In the genomic region with DNA sequence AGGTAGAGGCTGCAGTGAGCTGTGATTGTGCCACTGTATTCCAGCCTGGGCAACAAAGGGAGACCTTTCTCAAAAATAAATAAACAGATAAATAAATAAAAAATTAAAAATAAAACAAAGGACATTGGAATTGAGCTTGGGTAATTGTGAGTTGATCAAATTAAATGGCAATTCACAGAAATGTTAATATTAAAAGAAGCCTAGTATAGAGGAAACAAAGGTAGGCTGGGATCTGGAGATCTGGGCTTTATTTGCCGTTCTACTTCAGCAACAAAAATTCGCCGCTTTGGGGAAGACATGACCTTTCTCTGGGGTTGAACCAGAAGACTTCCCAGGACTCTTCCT, we compare ENCODE assay signal across 8 cellular contexts. TPM values are rescaled to one million over a fixed set of nuclear protein-coding genes. Genes with fewer than 3 reads are reported as not detected.
DNase-seq lines count a peak whose midpoint lies in the region; ATAC-seq and TF ChIP-seq lines count a peak whose summit lies in the region.

No MANE protein-coding gene starts in this region.

- peak; percentile 22 for ATAC-seq in CD8-positive, alpha-beta T cell
- no peak for ATAC-seq in GM18520 (IDR thresholded peaks at IDR 0.05; ENCODE audit: unreplicated experiment)

- H3F3A ChIP-seq in OCI-LY1 (ENCODE audit: insufficient read depth, low read length) = no peaks in the 10 kb centered on the region

- peaks cover 28% of the 10 kb centered on the region for H3K4me1 Mint-ChIP-seq in CD8-positive, alpha-beta T cell (ENCODE audit: low read depth)

- H3K4me3 ChIP-seq in CD8-positive, alpha-beta T cell (ENCODE audit: low read depth, low read length) = peak overlapping the region; percentile 99
- H3K4me3 ChIP-seq in OCI-LY1 (ENCODE audit: low read depth, low read length, poor library complexity, severe bottlenecking) (peak overlapping the region; percentile 96), endocrine pancreas (ENCODE audit: control insufficient read depth, insufficient read depth, low read length) (peak overlapping the region; percentile 53), neutrophil (ENCODE audit: low read depth in 1 of 2, low read length in 1 of 2) (peak overlapping the region; percentile 78 to 92)

- peak overlapping the region; percentile 68 for H3K4me2 ChIP-seq in OCI-LY1 (ENCODE audit: low read length)

- peaks cover 11% of the 10 kb centered on the region for H3K4me1 ChIP-seq in CD8-positive, alpha-beta T cell (ENCODE audit: insufficient read depth, low read length)
- peaks cover 15% of the 10 kb centered on the region for H3K4me1 ChIP-seq in OCI-LY1 (ENCODE audit: insufficient read depth, low read length, severe bottlenecking)
- H3K4me1 ChIP-seq in endocrine pancreas (ENCODE audit: control insufficient read depth, insufficient read depth, low read length) = peaks cover 6% of the 10 kb centered on the region
- peaks cover 10 to 17% of the 10 kb centered on the region in 2 experiments for H3K4me1 ChIP-seq in neutrophil (ENCODE audit: control insufficient read depth in 1 of 2, insufficient read depth in 1 of 2, low read depth in 1 of 2, low read length in 1 of 2)

- no peaks in the 10 kb centered on the region for H3K27me3 ChIP-seq in CD8-positive, alpha-beta T cell (ENCODE audit: insufficient read depth, low read length)
- no peaks in the 10 kb centered on the region for H3K27me3 ChIP-seq in OCI-LY1 (ENCODE audit: insufficient read depth, low read length)
- no peaks in the 10 kb centered on the region for H3K27me3 ChIP-seq in endocrine pancreas (ENCODE audit: control insufficient read depth, insufficient read depth, low read length)
- peaks cover 10% of the 10 kb centered on the region for H3K27me3 ChIP-seq in neutrophil

- H2AFZ ChIP-seq in OCI-LY1 (ENCODE audit: low read length) = peak overlapping the region; percentile 98

- peaks cover 4% of the 10 kb centered on the region for H3K27me3 Mint-ChIP-seq in CD8-positive, alpha-beta T cell (ENCODE audit: low read depth)

- H3K9me3 Mint-ChIP-seq in CD8-positive, alpha-beta T cell = no peaks in the 10 kb centered on the region

- DNase-seq in CD8-positive, alpha-beta T cell = no peak
- DNase-seq in HUDEP-2 (lab: John Stamatoyannopoulos, UW; ENCODE audit: unreplicated experiment in 76 of 76) (no peak), NCI-H1436 treated with DMSO at 0.1 percent for 48 hours (lab: John Stamatoyannopoulos, UW) (no peak)
- DNase-seq in activated CD4-positive, alpha-beta T cell treated with anti-CD3 and anti-CD28 coated beads for 4 hours = no peak

- intact Hi-C loops in CD8-positive, alpha-beta T cell (cut with DNase I, micrococcal nuclease) = loop anchor here (1.0 to 2.0 kb wide), 9 partner anchors 26 to 196 kb away; a partner anchor contains a TSS

- H3K36me3 ChIP-seq in CD8-positive, alpha-beta T cell (ENCODE audit: insufficient read depth, low read length) = peaks cover 21% of the 10 kb centered on the region
- H3K36me3 ChIP-seq in OCI-LY1 (ENCODE audit: insufficient read depth, low read length) (peaks cover 25% of the 10 kb centered on the region), endocrine pancreas (ENCODE audit: control insufficient read depth, insufficient read depth, low read length) (peaks cover 3% of the 10 kb centered on the region), neutrophil (peaks cover 32% of the 10 kb centered on the region)

- no peaks in the 10 kb centered on the region for H3K9me3 ChIP-seq in CD8-positive, alpha-beta T cell (ENCODE audit: low read length)
- no peaks in the 10 kb centered on the region for H3K9me3 ChIP-seq in OCI-LY1 (ENCODE audit: low read length)
- no peaks in the 10 kb centered on the region for H3K9me3 ChIP-seq in endocrine pancreas (ENCODE audit: control insufficient read depth, low read length)
- no peaks in the 10 kb centered on the region for H3K9me3 ChIP-seq in neutrophil

- POLR2A ChIA-PET in CD8-positive, alpha-beta T cell (lab: Charles Lee) = interaction anchor here (0.6 to 1.9 kb wide), 14 partner anchors 12 to 711 kb away, joined by 3 to 8 read pairs (median 4); a partner anchor contains a TSS

- CTCF ChIA-PET in CD8-positive, alpha-beta T cell (lab: Charles Lee) = interaction anchor here (1.0 to 2.2 kb wide), 4 partner anchors 9 to 65 kb away, joined by 4 to 13 read pairs (median 6); a partner anchor contains a TSS

- H3K9me2 ChIP-seq in OCI-LY1 (ENCODE audit: low read depth, low read length) = no peaks in the 10 kb centered on the region

- peak overlapping the region; percentile 98 for H3K27ac Mint-ChIP-seq in CD8-positive, alpha-beta T cell

- H3K79me2 ChIP-seq in OCI-LY1 (ENCODE audit: insufficient read depth, low read length) = no peaks in the 10 kb centered on the region

- peak overlapping the region; percentile 99 for H3K4me3 Mint-ChIP-seq in CD8-positive, alpha-beta T cell

- H3K27ac ChIP-seq in CD8-positive, alpha-beta T cell (ENCODE audit: low read depth, low read length) = peak overlapping the region; percentile 93
- H3K27ac ChIP-seq in OCI-LY1 (ENCODE audit: low read depth, low read length, poor library complexity, severe bottlenecking) (no peak overlapping the region), neutrophil (peak overlapping the region; percentile 82)

- H3K36me3 Mint-ChIP-seq in CD8-positive, alpha-beta T cell = peaks cover 37% of the 10 kb centered on the region

- H3K9ac ChIP-seq in OCI-LY1 (ENCODE audit: low read length) = peak overlapping the region; percentile 95
- peak overlapping the region; percentile 98 for H3K9ac ChIP-seq in endocrine pancreas (ENCODE audit: control insufficient read depth, insufficient read depth, low read length)

- no peak for TF ChIP-seq CTCF in CD8-positive, alpha-beta T cell (IDR thresholded peaks at IDR 0.05)
- no peak for TF ChIP-seq CTCF in OCI-LY1 (IDR thresholded peaks at IDR 0.05; ENCODE audit: low read length)
- TF ChIP-seq CTCF in neutrophil (IDR thresholded peaks at IDR 0.05) = no peak

- no peaks in the 10 kb centered on the region for H4K20me1 ChIP-seq in OCI-LY1 (ENCODE audit: insufficient read depth, low read length)

RNA-seq across cellular contexts. Expression of a gene that starts 0.3 kb away (rescaled TPM):
- 10 to 100 TPM; 41.0 to 45.1 TPM for total RNA-seq in CD8-positive, alpha-beta T cell

RNA-seq across cellular contexts. Expression of a gene that starts 7.5 kb away (rescaled TPM):
- total RNA-seq in CD8-positive, alpha-beta T cell = under 1 TPM; 0.16 to 0.28 TPM

RNA-seq across cellular contexts. Expression of a gene that starts 11.9 kb away (rescaled TPM):
- not detected for total RNA-seq in CD8-positive, alpha-beta T cell

RNA-seq across cellular contexts. Expression of a gene that starts 25.6 kb away (rescaled TPM):
- 1 to 10 TPM; 4.0 to 5.6 TPM for total RNA-seq in CD8-positive, alpha-beta T cell

RNA-seq across cellular contexts. Expression of a gene that starts 25.7 kb away (rescaled TPM):
- total RNA-seq in CD8-positive, alpha-beta T cell = not detected
